9 cellular contexts compared by ENCODE assay signal in genomic region chr20:973785-974194, GRCh38. TPM values are rescaled to one million over a fixed set of nuclear protein-coding genes. Genes with fewer than 3 reads are reported as not detected.
DNase-seq lines count a peak whose midpoint lies in the region; ATAC-seq, FAIRE-seq and TF ChIP-seq lines count a peak whose summit lies in the region.
"Had no signal": no experiment of that assay in that cellular context is flagged by ENCODE, and none has a peak within 500 bp of the region (broad histone marks: within the 10 kb centered on the region; RNA-seq: fewer than 3 reads in every experiment).

No MANE protein-coding gene starts in this region.

- H3K9ac ChIP-seq in K562 (ENCODE audit: insufficient read depth in 1 of 2, low read depth in 2 of 2, low read length in 2 of 2) (no peak overlapping the region), mesendoderm (ENCODE audit: low read length) (no peak overlapping the region)
- H3K9ac ChIP-seq: BLaER1 treated with 17β-estradiol and CSF1 and Interleukin-3, amounts not matched to agents 10 nM and 100 nM had no signal

- in situ Hi-C loops in K562 (cut with MboI): loop anchor here (5.0 kb wide), 1 partner anchor 161 kb away; no protein-coding TSS in a partner anchor

- no peaks in the 10 kb centered on the region for H3K79me1 ChIP-seq in mesendoderm (ENCODE audit: low read length)

- H2BK15ac ChIP-seq in mesendoderm (replicated peaks; ENCODE audit: low read depth): no peak overlapping the region

- peak overlapping the region; percentile 89 for H2AFZ ChIP-seq in K562 (ENCODE audit: low read depth, low read length)

- H3K36me3 ChIP-seq in H7 (replicated peaks; ENCODE audit: control insufficient read depth, insufficient read depth, low read length) (no peaks in the 10 kb centered on the region), K562 (ENCODE audit: control insufficient read depth, insufficient read depth, low read length) (no peaks in the 10 kb centered on the region), mesendoderm (ENCODE audit: control insufficient read depth, insufficient read depth, low read length) (no peaks in the 10 kb centered on the region), gastroesophageal sphincter (no peaks in the 10 kb centered on the region)
- H3K36me3 ChIP-seq: BLaER1 treated with 17β-estradiol and CSF1 and Interleukin-3, amounts not matched to agents 10 nM and 100 nM had no signal

- 6% methylated on average over 5 of the region's 6 CpGs for WGBS in K562 (ENCODE audit: insufficient coverage, low coverage, missing lambda C conversion rate)
- no CpG with 5 or more reads among the region's 6 CpGs for WGBS in mesendoderm (ENCODE audit: extremely low coverage, insufficient coverage, low lambda C conversion rate)
- WGBS in gastroesophageal sphincter (ENCODE audit: low coverage in 1 of 2), 2 donors: 22 to 29% methylated on average over 3 to 6 of the region's 6 CpGs

- no peak overlapping the region for H3K18ac ChIP-seq in mesendoderm (ENCODE audit: low read length)

- intact Hi-C loops in K562 (cut with micrococcal nuclease): loop anchor here (5.0 to 10.0 kb wide), 2 partner anchors 156 to 241 kb away; no protein-coding TSS in a partner anchor

- no peak overlapping the region for H3K4me2 ChIP-seq in K562 (ENCODE audit: insufficient read depth, low read length)
- no peak overlapping the region for H3K4me2 ChIP-seq in mesendoderm (ENCODE audit: low read length)
- H3K4me2 ChIP-seq: BLaER1 treated with 17β-estradiol and CSF1 and Interleukin-3, amounts not matched to agents 10 nM and 100 nM had no signal

- CTCF ChIA-PET in K562 (lab: Yijun Ruan, JAX; ENCODE audit: low intra/inter-chr PET ratio): interaction anchor here (1.2 kb wide), 1 partner anchor 158 kb away, joined by 6 read pairs; no protein-coding TSS in a partner anchor

- H3K9me3 ChIP-seq in K562 (replicated peaks; ENCODE audit: control insufficient read depth, insufficient read depth, low read depth, low read length) (no peaks in the 10 kb centered on the region), gastroesophageal sphincter (no peaks in the 10 kb centered on the region)
- H3K9me3 ChIP-seq: BLaER1 treated with 17β-estradiol and CSF1 and Interleukin-3, amounts not matched to agents 10 nM and 100 nM had no signal

- H2BK120ac ChIP-seq in mesendoderm (ENCODE audit: low read depth, low read length): no peak overlapping the region

- peak; percentile 92 for ATAC-seq in K562
- ATAC-seq in gastroesophageal sphincter: no peak

- no peak overlapping the region for H4K8ac ChIP-seq in mesendoderm (ENCODE audit: low read depth, low read length)

- FAIRE-seq in K562 (lab: Jason Lieb, UNC): peak; percentile 74

- H3K4ac ChIP-seq in mesendoderm (ENCODE audit: low read depth, low read length): no peak overlapping the region

- POLR2A ChIA-PET in K562 (lab: Yijun Ruan, JAX): no interaction called here

- no TSS peak for BruUV-seq in K562 (replicated peaks; lab: Mats Ljungman, UMichigan)

- H3K56ac ChIP-seq in mesendoderm (ENCODE audit: low read length): no peak overlapping the region

- no peaks in the 10 kb centered on the region for H3K27me3 ChIP-seq in H7 (ENCODE audit: control insufficient read depth, insufficient read depth, low read length)
- no peaks in the 10 kb centered on the region; a peak in 3 of 5 replicates for H3K27me3 ChIP-seq in K562 (ENCODE audit: control insufficient read depth in 2 of 2, insufficient read depth in 2 of 2, low read length in 2 of 2)
- no peaks in the 10 kb centered on the region for H3K27me3 ChIP-seq in mesendoderm (ENCODE audit: insufficient read depth, low read length, poor library complexity)
- H3K27me3 ChIP-seq in gastroesophageal sphincter: peaks cover 25% of the 10 kb centered on the region
- H3K27me3 ChIP-seq: BLaER1 treated with 17β-estradiol and CSF1 and Interleukin-3, amounts not matched to agents 10 nM and 100 nM had no signal

- no peak overlapping the region for H3K4me3 ChIP-seq in H7 (ENCODE audit: insufficient read depth, low read depth, low read length)
- H3K4me3 ChIP-seq in K562: no peak overlapping the region
- no peak overlapping the region for H3K4me3 ChIP-seq in mesendoderm (ENCODE audit: low read length)
- no peak overlapping the region for H3K4me3 ChIP-seq in gastroesophageal sphincter
- H3K4me3 ChIP-seq: BLaER1 treated with 17β-estradiol and CSF1 and Interleukin-3, amounts not matched to agents 10 nM and 100 nM had no signal

- H3K27ac ChIP-seq in K562 (ENCODE audit: extremely low read depth, low read depth, low read length) (no peak overlapping the region), mesendoderm (ENCODE audit: low read depth, low read length) (no peak overlapping the region), gastroesophageal sphincter (no peak overlapping the region)
- H3K27ac ChIP-seq: BLaER1 treated with 17β-estradiol and CSF1 and Interleukin-3, amounts not matched to agents 10 nM and 100 nM had no signal

- H2AK5ac ChIP-seq in mesendoderm (ENCODE audit: low read length): no peak overlapping the region

- TF ChIP-seq CTCF in K562 (IDR thresholded peaks at IDR 0.05 in 2 of 3, conservative IDR thresholded peaks at IDR 0.05 in 1 of 3; ENCODE audit: insufficient read depth in 2 of 3, low read depth in 1 of 3, low read length in 3 of 3) (peak; percentile 51 to 68 (median 59)), gastroesophageal sphincter (IDR thresholded peaks at IDR 0.05) (peak in 1 of 4 experiments; percentile 8)

- H3K79me2 ChIP-seq in K562 (ENCODE audit: control insufficient read depth, insufficient read depth, low read length) (no peaks in the 10 kb centered on the region), mesendoderm (ENCODE audit: control insufficient read depth, insufficient read depth, low read length) (no peaks in the 10 kb centered on the region)

- DNase-seq in NCI-H2029 (lab: John Stamatoyannopoulos, UW) (peak; percentile 35), NCI-H2029 treated with DMSO at 0.1 percent for 48 hours (lab: John Stamatoyannopoulos, UW) (no peak), H7 (peak; percentile 82), OCI-M1 (lab: John Stamatoyannopoulos, UW) (peak; percentile 90), K562 (ENCODE audit: extremely low read depth in 1 of 4, low spot score in 3 of 4) (peak; percentile 60 to 71 (median 66)), mesendoderm (peak; percentile 84), NCI-H1048 (lab: John Stamatoyannopoulos, UW) (no peak)

- H3K4me1 ChIP-seq in K562 (replicated peaks in 1 of 2; ENCODE audit: control insufficient read depth in 2 of 2, insufficient read depth in 2 of 2, low read length in 2 of 2): peaks cover 0 to 7% of the 10 kb centered on the region in 2 experiments; a peak in 3 of 5 replicates
- no peaks in the 10 kb centered on the region for H3K4me1 ChIP-seq in mesendoderm (ENCODE audit: control insufficient read depth, low read depth, low read length)
- no peaks in the 10 kb centered on the region for H3K4me1 ChIP-seq in gastroesophageal sphincter
- H3K4me1 ChIP-seq: BLaER1 treated with 17β-estradiol and CSF1 and Interleukin-3, amounts not matched to agents 10 nM and 100 nM had no signal

- no peak for TF ChIP-seq POLR2A in K562 (conservative IDR thresholded peaks at IDR 0.05)
- TF ChIP-seq POLR2A in gastroesophageal sphincter (IDR thresholded peaks at IDR 0.05): no peak

- no peak overlapping the region for H3K23ac ChIP-seq in mesendoderm (ENCODE audit: low read length)

- no peaks in the 10 kb centered on the region for H3K9me1 ChIP-seq in K562 (ENCODE audit: control insufficient read depth, insufficient read depth, low read length)

- H4K5ac ChIP-seq in mesendoderm (ENCODE audit: low read length): no peak overlapping the region

- H4K20me1 ChIP-seq in K562 (replicated peaks; ENCODE audit: control insufficient read depth, insufficient read depth, low read length): no peaks in the 10 kb centered on the region
- H4K20me1 ChIP-seq: BLaER1 treated with 17β-estradiol and CSF1 and Interleukin-3, amounts not matched to agents 10 nM and 100 nM had no signal

- H2BK5ac ChIP-seq in mesendoderm (ENCODE audit: low read length): no peak overlapping the region

- TF ChIP-seq RAD21 in K562 (CRISPR knock-in tag; conservative IDR thresholded peaks at IDR 0.05 in 1 of 2, IDR thresholded peaks at IDR 0.05 in 1 of 2): peak; percentile 51 to 70

- TF ChIP-seq EP300 in K562 (IDR thresholded peaks at IDR 0.05; ENCODE audit: low read length) (no peak), gastroesophageal sphincter (IDR thresholded peaks at IDR 0.05) (no peak)

RNA-seq across cellular contexts. Expression of gene RSPO4, which starts 28.3 kb away (rescaled TPM):
- total RNA-seq in H7 (2014; rRNA removed; shearing (Covaris generic)): 0.35 and 1.4 TPM in 2 replicates
- 0.14 TPM in 1 of 2 replicates, not detected in the other for total RNA-seq in K562 (2011; cell fraction: chromatin; rRNA removed; ENCODE audit: low replicate concordance)
- not detected in 2 replicates for total RNA-seq in K562 (2011; cell fraction: nucleolus; rRNA removed)
- total RNA-seq in K562 (2011; cell fraction: nucleoplasm; rRNA removed): not detected in 2 replicates
- total RNA-seq in K562 (2014; rRNA removed) (not detected in 2 replicates), K562 (2014; rRNA removed; fragmentation: Illumina TruSeq; extraction: Trizol) (not detected in 2 replicates), K562 (2015; rRNA removed; fragmentation: Illumina TruSeq; extraction: Trizol) (not detected in 2 replicates), K562 (2021) (0.09 TPM in 1 of 2 replicates, not detected in the other), gastroesophageal sphincter (under 1 TPM in 3 of 4 donors, not detected in 1; 0.27 to 0.47 (median 0.27) TPM)
- polyA plus RNA-seq in K562 (2011; rRNA removed) (not detected in 2 replicates), K562 (2014; fragmentation: Illumina TruSeq; extraction: Trizol) (0.04 TPM in 1 of 2 replicates, not detected in the other), K562 (2014; fragmentation: Nextera tagmentation; extraction: Ambion mirVana) (not detected), K562 (2014; rRNA removed) (0.34 TPM in 1 of 2 replicates, not detected in the other)
- polyA plus RNA-seq in K562 (2011; cell fraction: cytosol; rRNA removed): not detected in 2 replicates
- 0.06 TPM in 2 replicates for polyA plus RNA-seq in K562 (2011; cell fraction: nucleus; rRNA removed)
- 0.10 and 0.12 TPM in 2 replicates for polyA plus RNA-seq in K562 (2012)
- not detected in 2 replicates for polyA minus RNA-seq in K562 (2011; rRNA and poly(A)+ RNA removed)
- not detected in 2 replicates for polyA minus RNA-seq in K562 (2011; cell fraction: cytosol; rRNA and poly(A)+ RNA removed)
- polyA minus RNA-seq in K562 (2011; cell fraction: nucleus; rRNA and poly(A)+ RNA removed): not detected in 2 replicates
- polyA plus RNA-seq in mesendoderm (2013, experiment 1 of 2): 2.8 TPM
- polyA plus RNA-seq in mesendoderm (2013, experiment 2 of 2): 2.7 TPM

RNA-seq across cellular contexts. Expression of gene ANGPT4, which starts 57.7 kb away (rescaled TPM):
- total RNA-seq in H7 (2014; rRNA removed; shearing (Covaris generic)): 0.11 and 0.31 TPM in 2 replicates
- total RNA-seq in K562 (2011; cell fraction: chromatin; rRNA removed; ENCODE audit: low replicate concordance): not detected in 2 replicates
- not detected in 2 replicates for total RNA-seq in K562 (2011; cell fraction: nucleolus; rRNA removed)
- not detected in 2 replicates for total RNA-seq in K562 (2011; cell fraction: nucleoplasm; rRNA removed)
- total RNA-seq in K562 (2014; rRNA removed) (not detected in 2 replicates), K562 (2014; rRNA removed; fragmentation: Illumina TruSeq; extraction: Trizol) (not detected in 2 replicates), K562 (2015; rRNA removed; fragmentation: Illumina TruSeq; extraction: Trizol) (not detected in 2 replicates), K562 (2021) (not detected in 2 replicates), gastroesophageal sphincter (under 1 TPM in 3 of 4 donors, not detected in 1; 0.13 to 0.58 (median 0.15) TPM)
- polyA plus RNA-seq in K562 (2011; rRNA removed) (not detected in 2 replicates), K562 (2014; fragmentation: Illumina TruSeq; extraction: Trizol) (not detected in 2 replicates), K562 (2014; fragmentation: Nextera tagmentation; extraction: Ambion mirVana) (not detected), K562 (2014; rRNA removed) (not detected in 2 replicates)
- polyA plus RNA-seq in K562 (2011; cell fraction: cytosol; rRNA removed): not detected in 2 replicates
- polyA plus RNA-seq in K562 (2011; cell fraction: nucleus; rRNA removed): not detected in 2 replicates
- not detected in 2 replicates for polyA plus RNA-seq in K562 (2012)
- not detected in 2 replicates for polyA minus RNA-seq in K562 (2011; rRNA and poly(A)+ RNA removed)
- polyA minus RNA-seq in K562 (2011; cell fraction: cytosol; rRNA and poly(A)+ RNA removed): not detected in 2 replicates
- polyA minus RNA-seq in K562 (2011; cell fraction: nucleus; rRNA and poly(A)+ RNA removed): not detected in 2 replicates
- polyA plus RNA-seq in mesendoderm (2013, experiment 1 of 2): 0.18 TPM
- polyA plus RNA-seq in mesendoderm (2013, experiment 2 of 2): 0.22 TPM

Comparison
In these comparisons a context has a peak if more than half of its experiments do, and no peak if none do; other contexts are left out.
1. DNase-seq: peak in NCI-H2029 (single experiment), H7 (single experiment), OCI-M1 (single experiment), K562 (4 of 4) and mesendoderm (single experiment); none in NCI-H2029 treated with DMSO at 0.1 percent for 48 hours (single experiment) and NCI-H1048 (single experiment).